Comparison of ENCODE assay signal across 1 cellular context in genomic region chr1:206511362-206512064, GRCh38.
TF ChIP-seq lines count a peak whose summit lies in the region.

No MANE protein-coding gene starts in this region.

TF ChIP-seq in HCT116, 20 proteins besides CTCF, POLR2A, EP300 and RAD21:
- TF ChIP-seq ZNF274 (IDR thresholded peaks at IDR 0.05; ENCODE audit: low read depth, low read length) (no peak), SIN3A (IDR thresholded peaks at IDR 0.05; ENCODE audit: low read depth) (no peak), SRF (IDR thresholded peaks at IDR 0.05; ENCODE audit: low read depth) (no peak), MAX (IDR thresholded peaks at IDR 0.05) (no peak)
